Comparison of ENCODE assay signal across 11 cellular contexts in the genomic region with DNA sequence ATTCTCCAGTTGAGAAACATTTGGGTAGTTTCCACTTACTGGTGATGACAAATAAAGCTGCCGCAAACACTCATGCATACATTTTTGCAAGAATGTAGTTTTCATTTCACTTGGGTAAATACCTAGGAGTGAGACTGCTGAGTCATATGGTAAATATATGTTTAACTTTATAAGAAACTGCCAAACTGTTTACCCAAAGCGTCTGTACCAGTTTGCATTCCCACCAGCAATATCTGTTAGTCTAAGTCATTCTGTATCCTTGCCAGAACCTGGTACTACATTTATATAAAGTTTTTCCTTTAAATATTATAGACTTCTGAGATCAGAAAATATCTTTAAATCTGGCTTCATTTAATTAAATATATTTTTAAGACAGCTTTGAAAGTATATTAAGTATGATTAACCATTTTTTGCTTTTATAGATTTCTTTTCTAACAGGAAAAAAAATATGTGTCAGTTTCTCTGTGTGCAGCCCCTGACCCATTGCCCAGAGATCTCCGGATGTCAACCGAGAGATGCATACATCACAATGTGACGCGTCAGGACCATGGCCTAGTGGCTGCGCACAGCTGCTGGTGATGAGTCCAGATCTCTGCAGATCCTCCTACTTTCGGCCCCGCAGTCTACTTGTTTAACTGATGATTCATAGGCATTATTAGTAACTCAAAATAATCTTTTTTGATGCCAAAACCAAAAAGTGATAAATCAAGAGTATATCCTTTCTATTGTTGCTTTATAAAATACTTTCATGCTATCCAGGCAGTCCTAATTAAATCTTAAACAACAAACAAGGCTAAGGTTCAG.
DNase-seq lines count a peak whose midpoint lies in the region; ATAC-seq, FAIRE-seq and TF ChIP-seq lines count a peak whose summit lies in the region.
"Had no signal": no experiment of that assay in that cellular context is flagged by ENCODE, and none has a peak within 500 bp of the region (broad histone marks: within the 10 kb centered on the region; RNA-seq: fewer than 3 reads in every experiment).

No MANE protein-coding gene starts in this region.

- H4K91ac ChIP-seq in neuronal stem cell (ENCODE audit: low read depth, low read length, poor library complexity) = no peak overlapping the region

- FAIRE-seq in frontal cortex (lab: Jason Lieb, UNC) = no peak
- FAIRE-seq: endothelial cell of umbilical vein had no signal

- no peak overlapping the region for H3K4ac ChIP-seq in neuronal stem cell (ENCODE audit: low read length)

- no peak overlapping the region for H2BK12ac ChIP-seq in neuronal stem cell (ENCODE audit: low read length)

- no peak overlapping the region for H3K9ac ChIP-seq in neuronal stem cell (ENCODE audit: low read depth, low read length, poor library complexity)

- intact Hi-C loops in dorsolateral prefrontal cortex (cut with DNase I) = no loop called here

- H4K8ac ChIP-seq in neuronal stem cell (ENCODE audit: low read depth, low read length) = no peak overlapping the region

- no CpG with 5 or more reads among the region's 9 CpGs for WGBS in neuronal stem cell (ENCODE audit: extremely low coverage in 2 of 2, insufficient read length in 2 of 2, insufficient replicate concordance in 1 of 2), 2 donors

- H2AK5ac ChIP-seq in neuronal stem cell (ENCODE audit: low read depth, low read length) = no peak overlapping the region

- no peak overlapping the region for H2BK120ac ChIP-seq in neuronal stem cell (ENCODE audit: low read depth, low read length)

- DNase-seq in HT-29 (ENCODE audit: low spot score) = peak; percentile 65
- no peak for DNase-seq in neuronal stem cell (ENCODE audit: low spot score)
- DNase-seq in DMS79 (lab: John Stamatoyannopoulos, UW) = no peak
- DNase-seq in frontal cortex (ENCODE audit: low spot score in 2 of 2) = no peak
- DNase-seq in dorsolateral prefrontal cortex = no peak
- DNase-seq: NCI-H1417 had no signal

- H2BK5ac ChIP-seq in neuronal stem cell (ENCODE audit: low read length) = no peak overlapping the region

- peaks cover 0 to 12% of the 10 kb centered on the region in 2 donors for H3K9me3 ChIP-seq in neuronal stem cell (replicated peaks in 1 of 2; ENCODE audit: control insufficient read depth in 2 of 2, insufficient read depth in 1 of 2, low read depth in 1 of 2, low read length in 2 of 2)
- H3K9me3 ChIP-seq: HAP-1, thoracic aorta had no signal

- no peak overlapping the region for H3K18ac ChIP-seq in neuronal stem cell (ENCODE audit: low read length)

- ATAC-seq in GM19025 (IDR thresholded peaks at IDR 0.05; ENCODE audit: low read depth, unreplicated experiment) (peak; percentile 79), HG02763 (IDR thresholded peaks at IDR 0.05; ENCODE audit: unreplicated experiment) (peak; percentile 72)

- no peak overlapping the region for H3K4me3 ChIP-seq in neuronal stem cell (ENCODE audit: low read length in 2 of 2)
- H3K4me3 ChIP-seq in dorsolateral prefrontal cortex = no peak overlapping the region
- H3K4me3 ChIP-seq: HAP-1, thoracic aorta had no signal

- no peak overlapping the region for H3K14ac ChIP-seq in neuronal stem cell (ENCODE audit: low read length)

- peaks cover 4 to 17% of the 10 kb centered on the region in 2 donors for H3K4me1 ChIP-seq in neuronal stem cell (ENCODE audit: control insufficient read depth in 2 of 2, insufficient read depth in 1 of 2, low read depth in 1 of 2, low read length in 2 of 2)

- H3K36me3 ChIP-seq in neuronal stem cell (replicated peaks in 1 of 2; ENCODE audit: control insufficient read depth in 2 of 2, insufficient read depth in 2 of 2, low read length in 2 of 2) = no peaks in the 10 kb centered on the region
- H3K36me3 ChIP-seq: HAP-1, thoracic aorta had no signal

- no peak overlapping the region for H2BK15ac ChIP-seq in neuronal stem cell (ENCODE audit: low read length)

- no peak overlapping the region for H3K4me2 ChIP-seq in neuronal stem cell (ENCODE audit: insufficient read depth, low read length, poor library complexity, severe bottlenecking)

- H3K79me1 ChIP-seq in neuronal stem cell (ENCODE audit: low read depth, low read length) = no peaks in the 10 kb centered on the region

- H2AFZ ChIP-seq in neuronal stem cell (ENCODE audit: low read length) = peak overlapping the region; percentile 12

- H3K27me3 ChIP-seq in neuronal stem cell (ENCODE audit: control insufficient read depth in 3 of 3, insufficient read depth in 3 of 3, low read depth in 1 of 3, low read length in 3 of 3) (no peaks in the 10 kb centered on the region), dorsolateral prefrontal cortex (peaks cover 0 to 4% (median 0%) of the 10 kb centered on the region in 45 donors)

- H3K27ac ChIP-seq in neuronal stem cell (replicated peaks; ENCODE audit: low read length) (no peak overlapping the region), dorsolateral prefrontal cortex (no peak overlapping the region)
- H3K27ac ChIP-seq: thoracic aorta had no signal

- no peak for TF ChIP-seq CTCF in dorsolateral prefrontal cortex (IDR thresholded peaks at IDR 0.05 in 54 of 56, conservative IDR thresholded peaks at IDR 0.05 in 2 of 56; ENCODE audit: low read depth in 1 of 56, partially characterized antibody in 56 of 56)

- no peak overlapping the region for H3K23ac ChIP-seq in neuronal stem cell (ENCODE audit: low read depth, low read length, poor library complexity)
